Comparison of ENCODE assay signal across 10 cellular contexts in genomic region chr17:17269926-17270773, GRCh38. TPM values are rescaled to one million over a fixed set of nuclear protein-coding genes. Genes with fewer than 3 reads are reported as not detected.
DNase-seq lines count a peak whose midpoint lies in the region; ATAC-seq and TF ChIP-seq lines count a peak whose summit lies in the region.
"Had no signal": no experiment of that assay in that cellular context is flagged by ENCODE, and none has a peak within 500 bp of the region (broad histone marks: within the 10 kb centered on the region; RNA-seq: fewer than 3 reads in every experiment).

No MANE protein-coding gene starts in this region.

- no peak overlapping the region for H3K4me3 ChIP-seq in AG09309 (ENCODE audit: control insufficient read depth, low read depth, low read length)
- no peak overlapping the region for H3K4me3 ChIP-seq in esophagus squamous epithelium

- ATAC-seq in foreskin keratinocyte, result no peak
- ATAC-seq: naive thymus-derived CD4-positive, alpha-beta T cell had no signal

- DNase-seq in AG09309 (ENCODE audit: low read depth) (no peak), GM20000 (ENCODE audit: low spot score) (no peak), foreskin keratinocyte (no peak), esophagus squamous epithelium (lab: John Stamatoyannopoulos, UW) (no peak), G401 (ENCODE audit: low spot score) (no peak), islet precursor cell (no peak), NCI-H1694 treated with DMSO at 0.1 percent for 48 hours (lab: John Stamatoyannopoulos, UW) (no peak)
- DNase-seq in activated CD4-positive, alpha-beta T cell treated with anti-CD3 and anti-CD28 coated beads, Interleukin-2, amount 50 U/mL, for 1 hour, result peak; percentile 15

- H3K4me1 ChIP-seq in foreskin keratinocyte (no peaks in the 10 kb centered on the region), esophagus squamous epithelium (no peaks in the 10 kb centered on the region)

- TF ChIP-seq CTCF in AG09309 (IDR thresholded peaks at IDR 0.05; ENCODE audit: control insufficient read depth, insufficient read depth, low read depth, low read length, missing control alignments) (peak; percentile 34), GM20000 (IDR thresholded peaks at IDR 0.05; ENCODE audit: extremely low read depth, missing control alignments) (peak; percentile 30), foreskin keratinocyte (conservative IDR thresholded peaks at IDR 0.05) (peak; percentile 54), esophagus squamous epithelium (IDR thresholded peaks at IDR 0.05) (peak in 2 of 6 experiments; percentile 12 to 23)

- intact Hi-C loops in esophagus squamous epithelium (cut with DNase I), result no loop called here

- H3K27me3 ChIP-seq in foreskin keratinocyte, result no peaks in the 10 kb centered on the region
- no peaks in the 10 kb centered on the region for H3K27me3 ChIP-seq in esophagus squamous epithelium

- in situ Hi-C loops in G401 (cut with HindIII; ENCODE audit: low sequenced_read_pairs), result no loop called here

- H3K27ac ChIP-seq in foreskin keratinocyte (no peak overlapping the region), esophagus squamous epithelium (no peak overlapping the region)
- H3K27ac ChIP-seq: epithelial cell of prostate had no signal

- H3K36me3 ChIP-seq in esophagus squamous epithelium, result peaks cover 0 to 100% (median 64%) of the 10 kb centered on the region in 3 donors

- no peaks in the 10 kb centered on the region for H3K9me3 ChIP-seq in esophagus squamous epithelium

- 89 to 91% methylated on average over 9 of the region's 9 CpGs for WGBS in esophagus squamous epithelium, 2 donors

- TF ChIP-seq POLR2A in esophagus squamous epithelium (IDR thresholded peaks at IDR 0.05), result no peak

RNA-seq across cellular contexts. Expression of gene COPS3, which starts 10.9 kb away (rescaled TPM):
- total RNA-seq in foreskin keratinocyte (91.4 and 98.3 TPM in 2 replicates), esophagus squamous epithelium (10 to 100 TPM; 34.0 to 91.6 (median 68.7) TPM)
- polyA plus RNA-seq in foreskin keratinocyte, result 68.2 and 83.1 TPM in 2 replicates
- 162 and 165 TPM in 2 replicates for total RNA-seq in G401 (2014; rRNA removed; shearing (Covaris generic))

RNA-seq across cellular contexts. Expression of gene NT5M, which starts 33.0 kb away (rescaled TPM):
- total RNA-seq in foreskin keratinocyte (0.88 and 1.4 TPM in 2 replicates), esophagus squamous epithelium (1 to 10 TPM; 1.7 to 3.1 (median 2.3) TPM)
- polyA plus RNA-seq in foreskin keratinocyte, result 1.1 and 1.2 TPM in 2 replicates
- total RNA-seq in G401 (2014; rRNA removed; shearing (Covaris generic)), result 1.4 and 3.8 TPM in 2 replicates

RNA-seq across cellular contexts. Expression of gene FLCN, which starts 33.2 kb away (rescaled TPM):
- total RNA-seq in foreskin keratinocyte, result 16.6 and 17.3 TPM in 2 replicates
- 6.0 and 6.8 TPM in 2 replicates for polyA plus RNA-seq in foreskin keratinocyte
- total RNA-seq in esophagus squamous epithelium, result 10 to 100 TPM; 11.6 to 27.5 (median 12.4) TPM
- total RNA-seq in G401 (2014; rRNA removed; shearing (Covaris generic)), result 66.2 and 75.3 TPM in 2 replicates
